Comparison of ENCODE assay signal across 20 cellular contexts in genomic region chr11:76564400-76564799, GRCh38.
DNase-seq lines count a peak whose midpoint lies in the region; ATAC-seq, FAIRE-seq and TF ChIP-seq lines count a peak whose summit lies in the region.
"Had no signal": no experiment of that assay in that cellular context is flagged by ENCODE, and none has a peak within 500 bp of the region (broad histone marks: within the 10 kb centered on the region; RNA-seq: fewer than 3 reads in every experiment).

No MANE protein-coding gene starts in this region.

- H3K4me1 ChIP-seq in liver (ENCODE audit: control insufficient read depth in 4 of 4, insufficient read depth in 4 of 4, low read length in 3 of 4), result no peaks in the 10 kb centered on the region
- no peaks in the 10 kb centered on the region for H3K4me1 ChIP-seq in HepG2 (ENCODE audit: insufficient read depth, low read length)
- H3K4me1 ChIP-seq in OCI-LY7 (ENCODE audit: insufficient read depth, low read length, poor library complexity, severe bottlenecking), result no peaks in the 10 kb centered on the region
- H3K4me1 ChIP-seq: A549 had no signal

- TF ChIP-seq EP300 in HepG2 (IDR thresholded peaks at IDR 0.05; ENCODE audit: low read depth in 2 of 2, low read length in 2 of 2) (no peak), HepG2 (CRISPR knock-in tag; IDR thresholded peaks at IDR 0.05; ENCODE audit: borderline replicate concordance) (no peak)

- WGBS in liver, result 69% methylated on average over 4 of the region's 4 CpGs
- 11% methylated on average over 4 of the region's 4 CpGs for WGBS in HepG2 (ENCODE audit: low lambda C conversion rate)

- H3K36me3 ChIP-seq in liver (ENCODE audit: control insufficient read depth in 4 of 4, insufficient read depth in 3 of 4, low read depth in 1 of 4, low read length in 3 of 4) (no peaks in the 10 kb centered on the region), HepG2 (replicated peaks in 1 of 2; ENCODE audit: control insufficient read depth in 1 of 2, insufficient read depth in 2 of 2, low read length in 2 of 2) (no peaks in the 10 kb centered on the region), OCI-LY7 (ENCODE audit: insufficient read depth, low read length) (no peaks in the 10 kb centered on the region)

- POLR2A ChIA-PET in HepG2 (lab: Yijun Ruan, JAX), result no interaction called here
- POLR2A ChIA-PET in OCI-LY7 (lab: Charles Lee), result no interaction called here

- H3K9ac ChIP-seq in liver (ENCODE audit: low read depth in 1 of 2, low read length in 2 of 2), result no peak overlapping the region
- no peak overlapping the region for H3K9ac ChIP-seq in HepG2 (ENCODE audit: insufficient read depth, low read depth, low read length)

- BruUV-seq in HepG2 (replicated peaks; lab: Mats Ljungman, UMichigan) (no TSS peak), OCI-LY7 (replicated peaks; lab: Mats Ljungman, UMichigan) (no TSS peak)

- H3K4me3 ChIP-seq in liver (ENCODE audit: low read depth in 1 of 3, low read length in 3 of 3) (no peak overlapping the region), HepG2 (replicated peaks in 1 of 3; ENCODE audit: insufficient read depth in 1 of 3, low read depth in 2 of 3, low read length in 3 of 3) (no peak overlapping the region), OCI-LY7 (ENCODE audit: low read depth, low read length, poor library complexity, severe bottlenecking) (no peak overlapping the region), choroid plexus epithelial cell (ENCODE audit: low read depth, low read length) (no peak overlapping the region)
- H3K4me3 ChIP-seq: A549, PC-9 had no signal

- no peaks in the 10 kb centered on the region for H4K20me1 ChIP-seq in HepG2 (ENCODE audit: insufficient read depth, low read length)
- no peaks in the 10 kb centered on the region for H4K20me1 ChIP-seq in OCI-LY7 (ENCODE audit: insufficient read depth, low read length)

- no peak for FAIRE-seq in HepG2 (lab: Jason Lieb, UNC)
- FAIRE-seq: A549 had no signal

- CTCF ChIA-PET in HepG2 (lab: Yijun Ruan, JAX; ENCODE audit: low intra/inter-chr PET ratio, low total read pairs) (no interaction called here), OCI-LY7 (lab: Charles Lee; ENCODE audit: unreplicated experiment) (no interaction called here)

- H3K27ac ChIP-seq in liver (ENCODE audit: low read depth in 1 of 2, low read length in 2 of 2) (no peak overlapping the region), HepG2 (ENCODE audit: extremely low read length, insufficient read depth, low read length) (no peak overlapping the region), OCI-LY7 (ENCODE audit: low read depth, low read length, poor library complexity, severe bottlenecking) (no peak overlapping the region)
- H3K27ac ChIP-seq: A549, PC-9, RWPE1 had no signal

- intact Hi-C loops in HepG2 (cut with micrococcal nuclease; ENCODE audit: unreplicated experiment), result no loop called here
- intact Hi-C loops in OCI-LY7 (cut with micrococcal nuclease; ENCODE audit: unreplicated experiment), result no loop called here

- H3K27me3 ChIP-seq in liver (ENCODE audit: control insufficient read depth in 4 of 4, insufficient read depth in 4 of 4, low read length in 3 of 4) (no peaks in the 10 kb centered on the region), HepG2 (ENCODE audit: control insufficient read depth in 1 of 2, insufficient read depth in 2 of 2, low read length in 2 of 2) (peaks cover 0 to 9% of the 10 kb centered on the region in 2 experiments; a peak in 1 of 5 replicates)

- no peak for TF ChIP-seq POLR2A in HepG2 (IDR thresholded peaks at IDR 0.05; ENCODE audit: insufficient read depth in 1 of 2, low read depth in 2 of 2, low read length in 2 of 2)

- in situ Hi-C loops in HepG2 (cut with HindIII; ENCODE audit: extremely low pct_ligation_motif_present, low pct_unique_long_range_greater_than_20kb), result no loop called here

- H3K79me2 ChIP-seq in HepG2 (ENCODE audit: insufficient read depth, low read length) (no peaks in the 10 kb centered on the region), OCI-LY7 (ENCODE audit: insufficient read depth, low read depth, low read length) (no peaks in the 10 kb centered on the region)

- H3K4me2 ChIP-seq in HepG2 (ENCODE audit: low read depth, low read length) (no peak overlapping the region), OCI-LY7 (ENCODE audit: low read length) (no peak overlapping the region)
- H3K4me2 ChIP-seq: A549, PC-9 had no signal

- DNase-seq in HepG2 (ENCODE audit: low spot score), result no peak
- no peak for DNase-seq in OCI-LY7 (ENCODE audit: low spot score)
- DNase-seq in choroid plexus epithelial cell (ENCODE audit: low read depth), result no peak
- no peak for DNase-seq in NCI-H1436 (lab: John Stamatoyannopoulos, UW)
- no peak for DNase-seq in activated CD8-positive, alpha-beta memory T cell treated with anti-CD3 and anti-CD28 coated beads, Interleukin-2, amount 50 U/mL, for 48 hours
- DNase-seq: CD4-positive, alpha-beta T cell; COR-L47; DMS79; H7; KG1; NCI-H187 treated with DMSO at 0.1 percent for 48 hours; NCI-H2107; NCI-H446 treated with DMSO at 0.1 percent for 48 hours; NCI-H526 treated with DMSO at 0.1 percent for 48 hours; PC-9; SIG-M5 had no signal

- TF ChIP-seq CTCF in liver (IDR thresholded peaks at IDR 0.05; ENCODE audit: low read depth, low read length, missing input control) (no peak), HepG2 (CRISPR knock-in tag; IDR thresholded peaks at IDR 0.05) (no peak), OCI-LY7 (conservative IDR thresholded peaks at IDR 0.05; ENCODE audit: low read length) (peak; percentile 25; the same call in 1 of the 2 replicates), choroid plexus epithelial cell (conservative IDR thresholded peaks at IDR 0.05; ENCODE audit: low read depth, low read length) (peak; percentile 17)

- TF ChIP-seq RAD21 in liver (IDR thresholded peaks at IDR 0.05) (peak; percentile 9 to 40), HepG2 (CRISPR knock-in tag; IDR thresholded peaks at IDR 0.05) (no peak)

- no peaks in the 10 kb centered on the region for H3K9me3 ChIP-seq in liver (ENCODE audit: control insufficient read depth in 4 of 4, low read length in 3 of 4)
- no peaks in the 10 kb centered on the region for H3K9me3 ChIP-seq in HepG2 (ENCODE audit: low read length)
- H3K9me3 ChIP-seq in OCI-LY7 (ENCODE audit: low read length), result no peaks in the 10 kb centered on the region
- H3K9me3 ChIP-seq: A549 had no signal

- ATAC-seq in HepG2 (no peak), GM21619 (IDR thresholded peaks at IDR 0.05; ENCODE audit: unreplicated experiment) (no peak)
- ATAC-seq: A549 had no signal

- H2AFZ ChIP-seq in HepG2 (ENCODE audit: low read length) (no peak overlapping the region), OCI-LY7 (ENCODE audit: low read length) (no peak overlapping the region)
- H2AFZ ChIP-seq: PC-9 had no signal

- H3K9me2 ChIP-seq in OCI-LY7 (ENCODE audit: insufficient read depth, low read length), result no peaks in the 10 kb centered on the region

TF ChIP-seq in liver, 16 proteins besides CTCF, POLR2A, EP300 and RAD21:
- no peak for TF ChIP-seq YY1 (IDR thresholded peaks at IDR 0.05)
- TF ChIP-seq FOXA1 (IDR thresholded peaks at IDR 0.05), result no peak
- no peak for TF ChIP-seq MAX (IDR thresholded peaks at IDR 0.05)
- no peak for TF ChIP-seq TAF1 (conservative IDR thresholded peaks at IDR 0.05)
- TF ChIP-seq SP1 (IDR thresholded peaks at IDR 0.05), result no peak
- TF ChIP-seq FOXA2 (IDR thresholded peaks at IDR 0.05), result no peak
- TF ChIP-seq ZBTB33 (IDR thresholded peaks at IDR 0.05), result no peak
- no peak for TF ChIP-seq NR2F2 (IDR thresholded peaks at IDR 0.05)

TF ChIP-seq in HepG2, 621 proteins besides CTCF, POLR2A, EP300 and RAD21 (continues in another document):
- TF ChIP-seq FOSL2 (CRISPR knock-in tag; IDR thresholded peaks at IDR 0.05), result no peak
- no peak for TF ChIP-seq ARID5B (CRISPR knock-in tag; IDR thresholded peaks at IDR 0.05)
- TF ChIP-seq HNF4A (CRISPR knock-in tag; IDR thresholded peaks at IDR 0.05), result no peak
- no peak for TF ChIP-seq ZNF253 (CRISPR knock-in tag; IDR thresholded peaks at IDR 0.05; ENCODE audit: borderline replicate concordance)
- no peak for TF ChIP-seq BRF2 (CRISPR knock-in tag; IDR thresholded peaks at IDR 0.05)

Comparison
In these comparisons a context has a peak if more than half of its experiments do, and no peak if none do; other contexts are left out.
1. CTCF ChIP-seq: peak in OCI-LY7 (single experiment) and choroid plexus epithelial cell (single experiment); none in liver (single experiment) and HepG2 (single experiment).